2 cellular contexts compared by ENCODE assay signal in the genomic region with DNA sequence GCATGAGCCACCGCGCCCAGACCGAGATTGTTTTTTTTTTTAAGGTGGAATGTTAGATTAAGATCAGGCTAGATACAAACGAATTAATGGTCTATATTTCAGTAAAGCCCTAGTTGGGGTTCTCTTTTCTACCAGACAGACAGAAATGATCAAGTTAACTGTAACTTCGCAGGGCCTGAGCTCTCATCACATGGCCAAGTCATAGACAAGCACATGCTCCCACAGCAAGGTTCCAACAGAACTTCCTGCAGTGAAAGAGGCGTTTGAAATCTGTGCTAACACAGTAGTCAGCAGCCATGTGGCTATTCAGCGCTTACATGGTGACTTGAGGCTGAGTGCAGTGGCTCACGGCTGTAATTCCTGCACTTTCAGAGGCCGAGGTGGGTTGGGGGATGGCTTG.
TF ChIP-seq lines count a peak whose summit lies in the region.

No MANE protein-coding gene starts in this region.

TF ChIP-seq in GM23338, 12 proteins besides CTCF, POLR2A, EP300 and RAD21 (continues in another document):
- TF ChIP-seq, protein P1, sequence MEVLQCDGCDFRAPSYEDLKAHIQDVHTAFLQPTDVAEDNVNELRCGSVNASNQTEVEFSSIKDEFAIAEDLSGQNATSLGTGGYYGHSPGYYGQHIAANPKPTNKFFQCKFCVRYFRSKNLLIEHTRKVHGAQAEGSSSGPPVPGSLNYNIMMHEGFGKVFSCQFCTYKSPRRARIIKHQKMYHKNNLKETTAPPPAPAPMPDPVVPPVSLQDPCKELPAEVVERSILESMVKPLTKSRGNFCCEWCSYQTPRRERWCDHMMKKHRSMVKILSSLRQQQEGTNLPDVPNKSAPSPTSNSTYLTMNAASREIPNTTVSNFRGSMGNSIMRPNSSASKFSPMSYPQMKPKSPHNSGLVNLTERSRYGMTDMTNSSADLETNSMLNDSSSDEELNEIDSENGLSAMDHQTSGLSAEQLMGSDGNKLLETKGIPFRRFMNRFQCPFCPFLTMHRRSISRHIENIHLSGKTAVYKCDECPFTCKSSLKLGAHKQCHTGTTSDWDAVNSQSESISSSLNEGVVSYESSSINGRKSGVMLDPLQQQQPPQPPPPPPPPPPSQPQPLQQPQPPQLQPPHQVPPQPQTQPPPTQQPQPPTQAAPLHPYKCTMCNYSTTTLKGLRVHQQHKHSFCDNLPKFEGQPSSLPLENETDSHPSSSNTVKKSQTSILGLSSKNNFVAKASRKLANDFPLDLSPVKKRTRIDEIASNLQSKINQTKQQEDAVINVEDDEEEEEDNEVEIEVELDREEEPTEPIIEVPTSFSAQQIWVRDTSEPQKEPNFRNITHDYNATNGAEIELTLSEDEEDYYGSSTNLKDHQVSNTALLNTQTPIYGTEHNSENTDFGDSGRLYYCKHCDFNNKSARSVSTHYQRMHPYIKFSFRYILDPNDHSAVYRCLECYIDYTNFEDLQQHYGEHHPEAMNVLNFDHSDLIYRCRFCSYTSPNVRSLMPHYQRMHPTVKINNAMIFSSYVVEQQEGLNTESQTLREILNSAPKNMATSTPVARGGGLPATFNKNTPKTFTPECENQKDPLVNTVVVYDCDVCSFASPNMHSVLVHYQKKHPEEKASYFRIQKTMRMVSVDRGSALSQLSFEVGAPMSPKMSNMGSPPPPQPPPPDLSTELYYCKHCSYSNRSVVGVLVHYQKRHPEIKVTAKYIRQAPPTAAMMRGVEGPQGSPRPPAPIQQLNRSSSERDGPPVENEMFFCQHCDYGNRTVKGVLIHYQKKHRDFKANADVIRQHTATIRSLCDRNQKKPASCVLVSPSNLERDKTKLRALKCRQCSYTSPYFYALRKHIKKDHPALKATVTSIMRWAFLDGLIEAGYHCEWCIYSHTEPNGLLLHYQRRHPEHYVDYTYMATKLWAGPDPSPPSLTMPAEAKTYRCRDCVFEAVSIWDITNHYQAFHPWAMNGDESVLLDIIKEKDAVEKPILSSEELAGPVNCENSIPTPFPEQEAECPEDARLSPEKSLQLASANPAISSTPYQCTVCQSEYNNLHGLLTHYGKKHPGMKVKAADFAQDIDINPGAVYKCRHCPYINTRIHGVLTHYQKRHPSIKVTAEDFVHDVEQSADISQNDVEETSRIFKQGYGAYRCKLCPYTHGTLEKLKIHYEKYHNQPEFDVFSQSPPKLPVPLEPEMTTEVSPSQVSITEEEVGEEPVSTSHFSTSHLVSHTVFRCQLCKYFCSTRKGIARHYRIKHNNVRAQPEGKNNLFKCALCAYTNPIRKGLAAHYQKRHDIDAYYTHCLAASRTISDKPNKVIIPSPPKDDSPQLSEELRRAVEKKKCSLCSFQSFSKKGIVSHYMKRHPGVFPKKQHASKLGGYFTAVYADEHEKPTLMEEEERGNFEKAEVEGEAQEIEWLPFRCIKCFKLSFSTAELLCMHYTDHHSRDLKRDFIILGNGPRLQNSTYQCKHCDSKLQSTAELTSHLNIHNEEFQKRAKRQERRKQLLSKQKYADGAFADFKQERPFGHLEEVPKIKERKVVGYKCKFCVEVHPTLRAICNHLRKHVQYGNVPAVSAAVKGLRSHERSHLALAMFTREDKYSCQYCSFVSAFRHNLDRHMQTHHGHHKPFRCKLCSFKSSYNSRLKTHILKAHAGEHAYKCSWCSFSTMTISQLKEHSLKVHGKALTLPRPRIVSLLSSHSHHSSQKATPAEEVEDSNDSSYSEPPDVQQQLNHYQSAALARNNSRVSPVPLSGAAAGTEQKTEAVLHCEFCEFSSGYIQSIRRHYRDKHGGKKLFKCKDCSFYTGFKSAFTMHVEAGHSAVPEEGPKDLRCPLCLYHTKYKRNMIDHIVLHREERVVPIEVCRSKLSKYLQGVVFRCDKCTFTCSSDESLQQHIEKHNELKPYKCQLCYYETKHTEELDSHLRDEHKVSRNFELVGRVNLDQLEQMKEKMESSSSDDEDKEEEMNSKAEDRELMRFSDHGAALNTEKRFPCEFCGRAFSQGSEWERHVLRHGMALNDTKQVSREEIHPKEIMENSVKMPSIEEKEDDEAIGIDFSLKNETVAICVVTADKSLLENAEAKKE (CRISPR knock-in tag; IDR thresholded peaks at IDR 0.05) = no peak
- TF ChIP-seq EZH2 (IDR thresholded peaks at IDR 0.05; ENCODE audit: low read depth, unreplicated experiment) (no peak), NANOG (IDR thresholded peaks at IDR 0.05; ENCODE audit: borderline replicate concordance) (no peak), ZNF331 (CRISPR knock-in tag; IDR thresholded peaks at IDR 0.05; ENCODE audit: low read depth) (no peak), STAT1 (IDR thresholded peaks at IDR 0.05; ENCODE audit: unreplicated experiment) (no peak), POLR2AphosphoS5 (IDR thresholded peaks at IDR 0.05; ENCODE audit: low read depth) (no peak), ZNF114 (CRISPR knock-in tag; IDR thresholded peaks at IDR 0.05) (no peak), EZH2phosphoT487 (IDR thresholded peaks at IDR 0.05; ENCODE audit: unreplicated experiment) (no peak), JUNB (IDR thresholded peaks at IDR 0.05; ENCODE audit: unreplicated experiment) (no peak), CREB1 (CRISPR knock-in tag; IDR thresholded peaks at IDR 0.05; ENCODE audit: low read depth) (no peak)
- TF ChIP-seq, protein P2, sequence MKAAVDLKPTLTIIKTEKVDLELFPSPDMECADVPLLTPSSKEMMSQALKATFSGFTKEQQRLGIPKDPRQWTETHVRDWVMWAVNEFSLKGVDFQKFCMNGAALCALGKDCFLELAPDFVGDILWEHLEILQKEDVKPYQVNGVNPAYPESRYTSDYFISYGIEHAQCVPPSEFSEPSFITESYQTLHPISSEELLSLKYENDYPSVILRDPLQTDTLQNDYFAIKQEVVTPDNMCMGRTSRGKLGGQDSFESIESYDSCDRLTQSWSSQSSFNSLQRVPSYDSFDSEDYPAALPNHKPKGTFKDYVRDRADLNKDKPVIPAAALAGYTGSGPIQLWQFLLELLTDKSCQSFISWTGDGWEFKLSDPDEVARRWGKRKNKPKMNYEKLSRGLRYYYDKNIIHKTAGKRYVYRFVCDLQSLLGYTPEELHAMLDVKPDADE (IDR thresholded peaks at IDR 0.05) = no peak

TF ChIP-seq in WTC11, 78 proteins besides CTCF, POLR2A, EP300 and RAD21 (continued from another document):
- TF ChIP-seq, protein P3, sequence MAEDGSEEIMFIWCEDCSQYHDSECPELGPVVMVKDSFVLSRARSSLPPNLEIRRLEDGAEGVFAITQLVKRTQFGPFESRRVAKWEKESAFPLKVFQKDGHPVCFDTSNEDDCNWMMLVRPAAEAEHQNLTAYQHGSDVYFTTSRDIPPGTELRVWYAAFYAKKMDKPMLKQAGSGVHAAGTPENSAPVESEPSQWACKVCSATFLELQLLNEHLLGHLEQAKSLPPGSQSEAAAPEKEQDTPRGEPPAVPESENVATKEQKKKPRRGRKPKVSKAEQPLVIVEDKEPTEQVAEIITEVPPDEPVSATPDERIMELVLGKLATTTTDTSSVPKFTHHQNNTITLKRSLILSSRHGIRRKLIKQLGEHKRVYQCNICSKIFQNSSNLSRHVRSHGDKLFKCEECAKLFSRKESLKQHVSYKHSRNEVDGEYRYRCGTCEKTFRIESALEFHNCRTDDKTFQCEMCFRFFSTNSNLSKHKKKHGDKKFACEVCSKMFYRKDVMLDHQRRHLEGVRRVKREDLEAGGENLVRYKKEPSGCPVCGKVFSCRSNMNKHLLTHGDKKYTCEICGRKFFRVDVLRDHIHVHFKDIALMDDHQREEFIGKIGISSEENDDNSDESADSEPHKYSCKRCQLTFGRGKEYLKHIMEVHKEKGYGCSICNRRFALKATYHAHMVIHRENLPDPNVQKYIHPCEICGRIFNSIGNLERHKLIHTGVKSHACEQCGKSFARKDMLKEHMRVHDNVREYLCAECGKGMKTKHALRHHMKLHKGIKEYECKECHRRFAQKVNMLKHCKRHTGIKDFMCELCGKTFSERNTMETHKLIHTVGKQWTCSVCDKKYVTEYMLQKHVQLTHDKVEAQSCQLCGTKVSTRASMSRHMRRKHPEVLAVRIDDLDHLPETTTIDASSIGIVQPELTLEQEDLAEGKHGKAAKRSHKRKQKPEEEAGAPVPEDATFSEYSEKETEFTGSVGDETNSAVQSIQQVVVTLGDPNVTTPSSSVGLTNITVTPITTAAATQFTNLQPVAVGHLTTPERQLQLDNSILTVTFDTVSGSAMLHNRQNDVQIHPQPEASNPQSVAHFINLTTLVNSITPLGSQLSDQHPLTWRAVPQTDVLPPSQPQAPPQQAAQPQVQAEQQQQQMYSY (CRISPR knock-in tag; IDR thresholded peaks at IDR 0.05) = no peak
- TF ChIP-seq NR3C1 (CRISPR knock-in tag; conservative IDR thresholded peaks at IDR 0.05; ENCODE audit: low read depth) (no peak), CBFB (CRISPR knock-in tag; IDR thresholded peaks at IDR 0.05; ENCODE audit: low read depth) (no peak), ZNF671 (CRISPR knock-in tag; IDR thresholded peaks at IDR 0.05) (no peak), GRHL2 (CRISPR knock-in tag; IDR thresholded peaks at IDR 0.05; ENCODE audit: insufficient replicate concordance, severe bottlenecking) (no peak), ZNF121 (CRISPR knock-in tag; IDR thresholded peaks at IDR 0.05) (no peak), GABPB1 (CRISPR knock-in tag; IDR thresholded peaks at IDR 0.05) (no peak), SMAD3 (CRISPR knock-in tag; IDR thresholded peaks at IDR 0.05; ENCODE audit: borderline replicate concordance) (no peak)
- TF ChIP-seq, protein P4, sequence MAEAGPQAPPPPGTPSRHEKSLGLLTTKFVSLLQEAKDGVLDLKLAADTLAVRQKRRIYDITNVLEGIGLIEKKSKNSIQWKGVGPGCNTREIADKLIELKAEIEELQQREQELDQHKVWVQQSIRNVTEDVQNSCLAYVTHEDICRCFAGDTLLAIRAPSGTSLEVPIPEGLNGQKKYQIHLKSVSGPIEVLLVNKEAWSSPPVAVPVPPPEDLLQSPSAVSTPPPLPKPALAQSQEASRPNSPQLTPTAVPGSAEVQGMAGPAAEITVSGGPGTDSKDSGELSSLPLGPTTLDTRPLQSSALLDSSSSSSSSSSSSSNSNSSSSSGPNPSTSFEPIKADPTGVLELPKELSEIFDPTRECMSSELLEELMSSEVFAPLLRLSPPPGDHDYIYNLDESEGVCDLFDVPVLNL (CRISPR knock-in tag; IDR thresholded peaks at IDR 0.05; ENCODE audit: borderline replicate concordance, low read depth) = no peak
- TF ChIP-seq, protein P5, sequence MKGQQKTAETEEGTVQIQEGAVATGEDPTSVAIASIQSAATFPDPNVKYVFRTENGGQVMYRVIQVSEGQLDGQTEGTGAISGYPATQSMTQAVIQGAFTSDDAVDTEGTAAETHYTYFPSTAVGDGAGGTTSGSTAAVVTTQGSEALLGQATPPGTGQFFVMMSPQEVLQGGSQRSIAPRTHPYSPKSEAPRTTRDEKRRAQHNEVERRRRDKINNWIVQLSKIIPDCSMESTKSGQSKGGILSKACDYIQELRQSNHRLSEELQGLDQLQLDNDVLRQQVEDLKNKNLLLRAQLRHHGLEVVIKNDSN (CRISPR knock-in tag; IDR thresholded peaks at IDR 0.05) = no peak
- TF ChIP-seq, protein P6, sequence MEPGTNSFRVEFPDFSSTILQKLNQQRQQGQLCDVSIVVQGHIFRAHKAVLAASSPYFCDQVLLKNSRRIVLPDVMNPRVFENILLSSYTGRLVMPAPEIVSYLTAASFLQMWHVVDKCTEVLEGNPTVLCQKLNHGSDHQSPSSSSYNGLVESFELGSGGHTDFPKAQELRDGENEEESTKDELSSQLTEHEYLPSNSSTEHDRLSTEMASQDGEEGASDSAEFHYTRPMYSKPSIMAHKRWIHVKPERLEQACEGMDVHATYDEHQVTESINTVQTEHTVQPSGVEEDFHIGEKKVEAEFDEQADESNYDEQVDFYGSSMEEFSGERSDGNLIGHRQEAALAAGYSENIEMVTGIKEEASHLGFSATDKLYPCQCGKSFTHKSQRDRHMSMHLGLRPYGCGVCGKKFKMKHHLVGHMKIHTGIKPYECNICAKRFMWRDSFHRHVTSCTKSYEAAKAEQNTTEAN (CRISPR knock-in tag; IDR thresholded peaks at IDR 0.05) = no peak
- TF ChIP-seq, protein P7, sequence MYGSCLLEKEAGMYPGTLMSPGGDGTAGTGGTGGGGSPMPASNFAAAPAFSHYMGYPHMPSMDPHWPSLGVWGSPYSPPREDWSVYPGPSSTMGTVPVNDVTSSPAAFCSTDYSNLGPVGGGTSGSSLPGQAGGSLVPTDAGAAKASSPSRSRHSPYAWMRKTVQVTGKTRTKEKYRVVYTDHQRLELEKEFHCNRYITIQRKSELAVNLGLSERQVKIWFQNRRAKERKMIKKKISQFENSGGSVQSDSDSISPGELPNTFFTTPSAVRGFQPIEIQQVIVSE (CRISPR knock-in tag; IDR thresholded peaks at IDR 0.05; ENCODE audit: borderline replicate concordance) = no peak
- TF ChIP-seq, protein P8, sequence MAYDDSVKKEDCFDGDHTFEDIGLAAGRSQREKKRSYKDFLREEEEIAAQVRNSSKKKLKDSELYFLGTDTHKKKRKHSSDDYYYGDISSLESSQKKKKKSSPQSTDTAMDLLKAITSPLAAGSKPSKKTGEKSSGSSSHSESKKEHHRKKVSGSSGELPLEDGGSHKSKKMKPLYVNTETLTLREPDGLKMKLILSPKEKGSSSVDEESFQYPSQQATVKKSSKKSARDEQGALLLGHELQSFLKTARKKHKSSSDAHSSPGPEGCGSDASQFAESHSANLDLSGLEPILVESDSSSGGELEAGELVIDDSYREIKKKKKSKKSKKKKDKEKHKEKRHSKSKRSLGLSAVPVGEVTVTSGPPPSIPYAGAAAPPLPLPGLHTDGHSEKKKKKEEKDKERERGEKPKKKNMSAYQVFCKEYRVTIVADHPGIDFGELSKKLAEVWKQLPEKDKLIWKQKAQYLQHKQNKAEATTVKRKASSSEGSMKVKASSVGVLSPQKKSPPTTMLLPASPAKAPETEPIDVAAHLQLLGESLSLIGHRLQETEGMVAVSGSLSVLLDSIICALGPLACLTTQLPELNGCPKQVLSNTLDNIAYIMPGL (CRISPR knock-in tag; IDR thresholded peaks at IDR 0.05) = no peak
TF ChIP-seq in WTC11: peak in this region for 0.
